In the genomic region with DNA sequence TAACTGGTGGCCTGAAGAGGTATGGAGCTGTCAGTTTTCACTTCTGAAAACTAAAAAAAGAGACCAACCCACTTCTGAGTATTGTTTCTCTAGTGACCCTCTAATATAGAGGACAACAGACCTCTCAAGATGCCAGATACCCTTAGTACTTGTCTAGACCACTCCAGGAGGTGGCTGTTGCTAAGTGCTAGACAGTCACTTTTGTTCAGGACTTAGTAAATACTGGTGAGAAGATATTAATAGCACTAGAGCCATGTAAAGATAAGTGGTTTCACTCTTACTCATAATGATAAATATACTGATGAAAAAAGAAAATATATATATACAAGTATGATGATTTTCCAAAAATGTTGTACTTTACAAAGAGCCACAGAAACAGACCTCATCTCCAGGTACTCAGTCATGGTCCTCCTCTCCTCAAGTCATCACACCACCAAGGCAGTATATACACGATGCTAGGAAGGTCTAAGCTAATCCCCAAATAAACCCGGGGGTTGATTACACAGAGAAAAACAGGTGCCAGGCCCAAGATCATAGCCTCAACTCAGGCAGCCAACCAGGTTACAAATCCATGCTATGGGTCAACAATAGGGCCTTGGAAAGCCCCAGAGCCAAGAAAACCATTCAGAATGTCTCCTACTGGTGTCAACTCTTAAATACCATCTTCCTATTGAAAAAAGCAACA, we compare ENCODE assay signal across 16 cellular contexts.
DNase-seq lines count a peak whose midpoint lies in the region; ATAC-seq and TF ChIP-seq lines count a peak whose summit lies in the region.
"Had no signal": no experiment of that assay in that cellular context is flagged by ENCODE, and none has a peak within 500 bp of the region (broad histone marks: within the 10 kb centered on the region; RNA-seq: fewer than 3 reads in every experiment).

No MANE protein-coding gene starts in this region.

- no peak overlapping the region for H3K27ac ChIP-seq in tibial artery
- H3K27ac ChIP-seq: SJSA1, skin epidermis had no signal

- H3K27me3 Mint-ChIP-seq in progenitor cell of endocrine pancreas: no peaks in the 10 kb centered on the region
- H3K27me3 Mint-ChIP-seq: effector memory CD8-positive, alpha-beta T cell had no signal

- H3K36me3 Mint-ChIP-seq in progenitor cell of endocrine pancreas (ENCODE audit: insufficient read depth): peaks cover 6% of the 10 kb centered on the region

- peak; percentile 96 for ATAC-seq in GM18498 (IDR thresholded peaks at IDR 0.05; ENCODE audit: unreplicated experiment)
- ATAC-seq in GM19452 (IDR thresholded peaks at IDR 0.05; ENCODE audit: unreplicated experiment): peak; percentile 82
- peak; percentile 83 for ATAC-seq in HG02798 (IDR thresholded peaks at IDR 0.05; ENCODE audit: poor library complexity, unreplicated experiment)
- ATAC-seq in HG03558 (IDR thresholded peaks at IDR 0.05; ENCODE audit: extremely low read depth, unreplicated experiment): peak; percentile 59
- ATAC-seq: effector memory CD8-positive, alpha-beta T cell; left colon; WTC11 had no signal

- no peaks in the 10 kb centered on the region for H3K27me3 ChIP-seq in tibial artery
- H3K27me3 ChIP-seq: SJSA1 had no signal

- no peak overlapping the region for H3K4me3 Mint-ChIP-seq in progenitor cell of endocrine pancreas (ENCODE audit: low read depth)
- H3K4me3 Mint-ChIP-seq: effector memory CD8-positive, alpha-beta T cell; WTC11 had no signal

- intact Hi-C loops in tibial artery (cut with DNase I; ENCODE audit: low total_unique reads): no loop called here

- peaks cover 5% of the 10 kb centered on the region for H3K4me1 Mint-ChIP-seq in progenitor cell of endocrine pancreas (ENCODE audit: low read depth)

- no peaks in the 10 kb centered on the region for H3K9me3 ChIP-seq in tibial artery
- H3K9me3 ChIP-seq: SJSA1 had no signal

- no peak for DNase-seq in tibial artery
- DNase-seq in SK-N-DZ (ENCODE audit: low spot score): no peak
- no peak for DNase-seq in occipital lobe (lab: John Stamatoyannopoulos, UW)
- no peak for DNase-seq in progenitor cell of endocrine pancreas (ENCODE audit: low spot score, unreplicated experiment)
- DNase-seq: activated T-cell treated with anti-CD3 and anti-CD28 coated beads, Interleukin-2, amount 50 U/mL, for 48 hours; aorta; effector memory CD8-positive, alpha-beta T cell; left colon; NCI-H510A had no signal

- peaks cover 15% of the 10 kb centered on the region for H3K9me3 Mint-ChIP-seq in progenitor cell of endocrine pancreas (ENCODE audit: low read depth)
- H3K9me3 Mint-ChIP-seq: effector memory CD8-positive, alpha-beta T cell; WTC11 had no signal

- no peak overlapping the region for H3K27ac Mint-ChIP-seq in progenitor cell of endocrine pancreas
- H3K27ac Mint-ChIP-seq: effector memory CD8-positive, alpha-beta T cell; WTC11 had no signal

- H3K4me3 ChIP-seq in tibial artery: no peak overlapping the region
- H3K4me3 ChIP-seq: SJSA1, skin epidermis had no signal

- peaks cover 0 to 6% (median 0%) of the 10 kb centered on the region in 4 donors for H3K4me1 ChIP-seq in tibial artery
- H3K4me1 ChIP-seq: SJSA1 had no signal

- TF ChIP-seq CTCF in tibial artery (IDR thresholded peaks at IDR 0.05): no peak
- TF ChIP-seq CTCF in progenitor cell of endocrine pancreas (IDR thresholded peaks at IDR 0.05; ENCODE audit: unreplicated experiment): no peak

- H3K36me3 ChIP-seq in tibial artery: peaks cover 0 to 15% (median 5%) of the 10 kb centered on the region in 3 donors
- H3K36me3 ChIP-seq: SJSA1 had no signal
